8 cellular contexts compared by ENCODE assay signal in the genomic region with DNA sequence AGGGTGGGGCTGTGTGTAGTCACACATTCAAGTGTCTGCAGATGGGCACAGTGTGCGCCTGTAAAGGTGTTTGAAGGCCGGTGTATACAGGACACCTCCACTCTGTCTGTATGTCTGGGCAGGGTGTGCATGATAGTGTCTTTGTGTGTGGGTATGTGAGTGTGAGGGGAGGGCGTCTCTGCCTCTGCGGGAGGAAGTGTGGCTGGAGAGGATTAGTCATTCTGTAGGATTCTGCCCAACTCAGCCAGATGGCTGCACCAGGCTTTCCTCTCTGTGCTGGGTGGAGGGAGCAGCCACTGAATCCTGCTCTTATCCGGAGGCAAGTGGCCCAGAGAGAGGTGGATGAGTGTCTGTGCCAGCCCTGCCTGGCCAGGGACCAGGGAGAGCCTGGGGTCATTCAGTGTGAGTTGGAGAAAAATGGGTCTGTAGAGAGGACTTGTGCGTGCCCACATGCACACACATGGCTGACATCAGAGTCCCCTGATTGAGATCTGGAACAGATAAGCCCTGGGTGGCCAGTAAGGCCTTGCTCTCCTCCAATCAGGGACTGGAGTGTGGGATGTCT. TPM values are rescaled to one million over a fixed set of nuclear protein-coding genes. Genes with fewer than 3 reads are reported as not detected.
DNase-seq lines count a peak whose midpoint lies in the region; ATAC-seq and TF ChIP-seq lines count a peak whose summit lies in the region.

No MANE protein-coding gene starts in this region.

- H3K36me3 ChIP-seq in muscle layer of colon (ENCODE audit: insufficient read depth, low read length): peaks cover 30% of the 10 kb centered on the region

- no peaks in the 10 kb centered on the region for H3K9me3 ChIP-seq in muscle layer of colon (ENCODE audit: low read length)

- H3K27ac ChIP-seq in muscle layer of colon (ENCODE audit: low read depth, low read length): peak overlapping the region; percentile 95

- peak overlapping the region; percentile 79 for H3K9ac ChIP-seq in muscle layer of colon (ENCODE audit: low read length)

- no peaks in the 10 kb centered on the region for H3K27me3 ChIP-seq in muscle layer of colon (ENCODE audit: control insufficient read depth in 1 of 2, insufficient read depth in 2 of 2, low read length in 2 of 2)

- H3K4me3 ChIP-seq in epithelial cell of proximal tubule (ENCODE audit: low read depth, low read length) (peak overlapping the region; percentile 92), muscle layer of colon (ENCODE audit: low read depth in 1 of 2, low read length in 2 of 2) (peak overlapping the region; percentile 66 to 95)

- TF ChIP-seq CTCF in epithelial cell of proximal tubule (conservative IDR thresholded peaks at IDR 0.05; ENCODE audit: low read depth, low read length): no peak

- H3K4me1 ChIP-seq in muscle layer of colon (ENCODE audit: insufficient read depth, low read length): peaks cover 17% of the 10 kb centered on the region

- peak; percentile 31 for DNase-seq in NCI-H510A treated with DMSO at 0.1 percent for 48 hours (lab: John Stamatoyannopoulos, UW)
- no peak for DNase-seq in NCI-H510A (lab: John Stamatoyannopoulos, UW)
- DNase-seq in NCI-H226: peak; percentile 92
- peak; percentile 29 for DNase-seq in activated CD8-positive, alpha-beta memory T cell treated with anti-CD3 and anti-CD28 coated beads, Interleukin-2, amount 50 U/mL, for 24 hours (ENCODE audit: extremely low read depth)
- no peak for DNase-seq in epithelial cell of proximal tubule (ENCODE audit: low read depth)
- peak; percentile 18 for DNase-seq in stimulated activated CD8-positive, alpha-beta memory T cell treated with anti-CD3 and anti-CD28 coated beads, Interleukin-7, amount 100 ng/mL, for 24 hours (ENCODE audit: low read depth)

- no peak for ATAC-seq in GM19452 (IDR thresholded peaks at IDR 0.05; ENCODE audit: unreplicated experiment)

RNA-seq across cellular contexts. Expression of gene SFXN3, which starts 1.7 kb away (rescaled TPM):
- 47.6 and 49.5 TPM in 2 replicates for total RNA-seq in epithelial cell of proximal tubule

RNA-seq across cellular contexts. Expression of gene PDZD7, which starts 1.8 kb away (rescaled TPM):
- 6.1 and 6.6 TPM in 2 replicates for total RNA-seq in epithelial cell of proximal tubule

RNA-seq across cellular contexts. Expression of gene KAZALD1, which starts 29.1 kb away (rescaled TPM):
- total RNA-seq in epithelial cell of proximal tubule: 2.9 and 4.5 TPM in 2 replicates

RNA-seq across cellular contexts. Expression of gene LZTS2, which starts 33.1 kb away (rescaled TPM):
- 77.8 and 81.0 TPM in 2 replicates for total RNA-seq in epithelial cell of proximal tubule

RNA-seq across cellular contexts. Expression of gene TWNK, which starts 45.4 kb away (rescaled TPM):
- total RNA-seq in epithelial cell of proximal tubule: 5.2 and 9.7 TPM in 2 replicates

Comparison
In these comparisons a context has a peak if more than half of its experiments do, and no peak if none do; other contexts are left out.
1. DNase-seq: peak in NCI-H510A treated with DMSO at 0.1 percent for 48 hours (single experiment), NCI-H226 (single experiment), activated CD8-positive, alpha-beta memory T cell treated with anti-CD3 and anti-CD28 coated beads, Interleukin-2, amount 50 U/mL, for 24 hours (single experiment) and stimulated activated CD8-positive, alpha-beta memory T cell treated with anti-CD3 and anti-CD28 coated beads, Interleukin-7, amount 100 ng/mL, for 24 hours (single experiment); none in NCI-H510A (single experiment) and epithelial cell of proximal tubule (single experiment).